ENCODE assay signal across 30 cellular contexts in the genomic region with DNA sequence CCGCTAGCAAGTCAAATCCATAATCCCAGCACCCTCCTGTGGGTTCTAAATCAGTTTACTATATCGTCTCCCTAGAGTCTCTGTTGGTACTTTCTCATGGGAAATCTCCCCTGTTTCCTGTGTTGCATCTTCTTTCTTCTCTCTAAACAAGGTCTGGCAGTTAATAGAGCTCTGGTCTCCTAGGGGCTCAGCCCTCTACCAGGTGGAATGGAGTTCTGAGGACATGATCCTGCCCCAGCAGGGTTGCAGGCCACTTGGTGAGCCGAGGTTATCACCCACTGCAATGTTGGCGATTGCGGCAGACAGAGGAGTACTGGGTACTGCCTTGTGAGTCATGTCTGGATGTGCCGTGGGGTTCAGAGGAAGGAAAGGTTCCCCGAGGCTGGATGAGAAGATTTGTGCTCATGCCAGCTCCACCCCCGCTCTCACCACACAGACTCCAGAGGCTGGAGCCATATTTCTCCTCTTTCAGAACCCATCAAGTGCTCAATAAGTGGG. TPM values are rescaled to one million over a fixed set of nuclear protein-coding genes. Genes with fewer than 3 reads are reported as not detected.
A peak's percentile ranks its signal among the peaks of the same experiment; 100 is the strongest.
DNase-seq lines count a peak whose midpoint lies in the region; ATAC-seq and TF ChIP-seq lines count a peak whose summit lies in the region.
"Had no signal": no experiment of that assay in that cellular context is flagged by ENCODE, and none has a peak within 500 bp of the region (broad histone marks: within the 10 kb centered on the region; RNA-seq: fewer than 3 reads in every experiment).

No MANE protein-coding gene starts in this region.

- H3K4me1 ChIP-seq in Karpas-422 (ENCODE audit: low read length) (peaks cover 68% of the 10 kb centered on the region), vagina (no peaks in the 10 kb centered on the region), stomach (no peaks in the 10 kb centered on the region)
- H3K4me1 ChIP-seq: gastroesophageal sphincter had no signal

- H3K36me3 Mint-ChIP-seq in brain = no peaks in the 10 kb centered on the region
- H3K36me3 Mint-ChIP-seq: activated naive CD8-positive, alpha-beta T cell treated with anti-CD3 and anti-CD28 coated beads, Interleukin-2, amount 10 ng/mL, durations not matched to agents 7 days and 5 days had no signal

- H3K4me3 Mint-ChIP-seq in brain = peak overlapping the region in 1 of 5 experiments; percentile 1
- H3K4me3 Mint-ChIP-seq: activated CD8-positive, alpha-beta T cell treated with anti-CD3 and anti-CD28 coated beads for 36 hours; activated naive CD8-positive, alpha-beta T cell treated with anti-CD3 and anti-CD28 coated beads, Interleukin-2, amount 10 ng/mL, durations not matched to agents 7 days and 5 days had no signal

- no peak for TF ChIP-seq EP300 in stomach (IDR thresholded peaks at IDR 0.05)

- intact Hi-C loops in vagina (cut with DNase I) = no loop called here
- intact Hi-C loops in stomach (cut with DNase I; ENCODE audit: low total_unique reads) = no loop called here

- H3K4me1 Mint-ChIP-seq in brain = peaks cover 34% of the 10 kb centered on the region
- H3K4me1 Mint-ChIP-seq: activated naive CD8-positive, alpha-beta T cell treated with anti-CD3 and anti-CD28 coated beads, Interleukin-2, amount 10 ng/mL, durations not matched to agents 7 days and 5 days had no signal

- H3K27ac Mint-ChIP-seq in brain = peak overlapping the region in 3 of 5 experiments; percentile 7 to 37 (median 36)
- H3K27ac Mint-ChIP-seq: activated CD8-positive, alpha-beta T cell treated with anti-CD3 and anti-CD28 coated beads for 36 hours; activated naive CD8-positive, alpha-beta T cell treated with anti-CD3 and anti-CD28 coated beads, Interleukin-2, amount 10 ng/mL, durations not matched to agents 7 days and 5 days had no signal

- peak overlapping the region; percentile 99 for H3K27ac ChIP-seq in Karpas-422 (ENCODE audit: low read length)
- H3K27ac ChIP-seq in vagina = no peak overlapping the region
- H3K27ac ChIP-seq in stomach = no peak overlapping the region
- H3K27ac ChIP-seq: gastroesophageal sphincter, HL-60, neutrophil, PC-9, psoas muscle had no signal

- no peaks in the 10 kb centered on the region for H3K79me2 ChIP-seq in Karpas-422 (ENCODE audit: low read length)

- H3K27me3 Mint-ChIP-seq in brain = peaks cover 11% of the 10 kb centered on the region

- H3K9me2 ChIP-seq in Karpas-422 (replicated peaks; ENCODE audit: insufficient read depth, low read length) = no peaks in the 10 kb centered on the region

- DNase-seq in AG08395 (ENCODE audit: low spot score) (peak; percentile 30), Karpas-422 (peak; percentile 62), myocyte (ENCODE audit: low read depth) (peak; percentile 37), vagina (ENCODE audit: extremely low spot score in 2 of 2) (no peak), stomach (no peak)
- no peak for DNase-seq in activated CD4-positive, alpha-beta T cell treated with anti-CD3 and anti-CD28 coated beads for 1 hour
- DNase-seq: activated CD8-positive, alpha-beta T cell treated with anti-CD3 and anti-CD28 coated beads for 36 hours; activated effector memory CD4-positive, alpha-beta T cell treated with anti-CD3 and anti-CD28 coated beads, Interleukin-2, amount 50 U/mL, for 16 hours; activated naive CD8-positive, alpha-beta T cell treated with anti-CD3 and anti-CD28 coated beads, Interleukin-2, amount 10 ng/mL, durations not matched to agents 7 days and 5 days; activated T-cell treated with anti-CD3 and anti-CD28 coated beads for 4 hours; DMS53; effector CD8-positive, alpha-beta T cell; hippocampal formation; mucosa of descending colon; NCI-H1105; NCI-H2081; NCI-H446; PC-9 had no signal

- H3K36me3 ChIP-seq in Karpas-422 (ENCODE audit: insufficient read depth, low read length) = no peaks in the 10 kb centered on the region; the same call in 1 of the 2 replicates
- H3K36me3 ChIP-seq in vagina = no peaks in the 10 kb centered on the region
- H3K36me3 ChIP-seq in stomach = no peaks in the 10 kb centered on the region
- H3K36me3 ChIP-seq: gastroesophageal sphincter, neutrophil had no signal

- no peaks in the 10 kb centered on the region for H3K9me3 ChIP-seq in Karpas-422 (ENCODE audit: low read length)
- H3K9me3 ChIP-seq in vagina = no peaks in the 10 kb centered on the region
- H3K9me3 ChIP-seq in stomach = no peaks in the 10 kb centered on the region
- H3K9me3 ChIP-seq: gastroesophageal sphincter, mucosa of descending colon, neutrophil, psoas muscle had no signal

- no peak for TF ChIP-seq CTCF in brain (conservative IDR thresholded peaks at IDR 0.05)
- TF ChIP-seq CTCF in vagina (IDR thresholded peaks at IDR 0.05) = no peak
- no peak for TF ChIP-seq CTCF in stomach (IDR thresholded peaks at IDR 0.05)

- H3K9me3 Mint-ChIP-seq in brain = peaks cover 0 to 7% (median 0%) of the 10 kb centered on the region in 5 experiments
- H3K9me3 Mint-ChIP-seq: activated CD8-positive, alpha-beta T cell treated with anti-CD3 and anti-CD28 coated beads for 36 hours; activated naive CD8-positive, alpha-beta T cell treated with anti-CD3 and anti-CD28 coated beads, Interleukin-2, amount 10 ng/mL, durations not matched to agents 7 days and 5 days had no signal

- H3K27me3 ChIP-seq in Karpas-422 (ENCODE audit: low read length) (no peaks in the 10 kb centered on the region), vagina (no peaks in the 10 kb centered on the region), stomach (peaks cover 0 to 14% (median 0%) of the 10 kb centered on the region in 3 donors)

- peak overlapping the region; percentile 71 for H3K4me2 ChIP-seq in Karpas-422 (ENCODE audit: low read depth, low read length, poor library complexity, severe bottlenecking)
- H3K4me2 ChIP-seq: PC-9, smooth muscle cell had no signal

- H4K20me1 ChIP-seq in Karpas-422 (ENCODE audit: insufficient read depth, low read depth, low read length) = no peaks in the 10 kb centered on the region

- peak overlapping the region; percentile 72 for H3K9ac ChIP-seq in Karpas-422 (ENCODE audit: low read length)

- H3K4me3 ChIP-seq in Karpas-422 (ENCODE audit: low read length) (peak overlapping the region; percentile 51), vagina (no peak overlapping the region), stomach (no peak overlapping the region)
- H3K4me3 ChIP-seq: gastroesophageal sphincter, mucosa of descending colon, PC-9, psoas muscle, smooth muscle cell had no signal

- no peak for TF ChIP-seq POLR2A in vagina (IDR thresholded peaks at IDR 0.05)
- TF ChIP-seq POLR2A in stomach (IDR thresholded peaks at IDR 0.05) = no peak

- peak overlapping the region; percentile 19 for H2AFZ ChIP-seq in Karpas-422 (ENCODE audit: low read length)
- H2AFZ ChIP-seq: PC-9 had no signal

- 75 to 88% (median 81%) methylated on average over 7 to 8 of the region's 8 CpGs for WGBS in stomach, 5 donors

- no peak for ATAC-seq in HG03457 (IDR thresholded peaks at IDR 0.05; ENCODE audit: unreplicated experiment)
- ATAC-seq: activated CD4-positive, CD25-positive, alpha-beta regulatory T cell treated with anti-CD3 and anti-CD28 coated beads, Interleukin-2, amount 50 U/mL, for 24 hours; activated CD8-positive, alpha-beta T cell treated with anti-CD3 and anti-CD28 coated beads for 36 hours; esophagus mucosa; gastroesophageal sphincter; mucosa of descending colon had no signal

RNA-seq across cellular contexts. Expression of a gene that starts 59.4 kb away (rescaled TPM):
- not detected in 2 replicates for total RNA-seq in Karpas-422 (2014; rRNA removed; shearing (Covaris generic); ENCODE audit: low replicate concordance)
- 18.6 TPM for polyA plus RNA-seq in brain (ENCODE audit: insufficient read depth, low read depth, low replicate concordance)
- 62.3 and 68.8 TPM in 2 replicates for total RNA-seq in myocyte
- polyA plus RNA-seq in myocyte (2012) = 39.7 TPM
- total RNA-seq in vagina = 16.7 TPM
- total RNA-seq in stomach = 10 to 100 TPM in 2 of 5 donors, 1 to 10 TPM in 2, not detected in 1; 2.6 to 17.9 (median 11.0) TPM
- polyA plus RNA-seq in stomach = 1 to 10 TPM in 2 of 3 donors, under 1 TPM in 1; 0.20 to 7.5 (median 3.8) TPM
- total RNA-seq: A172; activated CD8-positive, alpha-beta T cell treated with anti-CD3 and anti-CD28 coated beads for 36 hours; activated naive CD8-positive, alpha-beta T cell treated with anti-CD3 and anti-CD28 coated beads, Interleukin-2, amount 10 ng/mL, durations not matched to agents 7 days and 5 days; HepG2; liver had no signal
- polyA plus RNA-seq: HepG2, liver, smooth muscle cell had no signal

Comparison
In these comparisons a context has a peak if more than half of its experiments do, and no peak if none do; other contexts are left out.
1. DNase-seq: peak in AG08395 (single experiment), Karpas-422 (single experiment) and myocyte (single experiment); none in vagina (0 of 2), stomach (single experiment) and activated CD4-positive, alpha-beta T cell treated with anti-CD3 and anti-CD28 coated beads for 1 hour (single experiment).